Comparison of ENCODE assay signal across 8 cellular contexts in the genomic region with DNA sequence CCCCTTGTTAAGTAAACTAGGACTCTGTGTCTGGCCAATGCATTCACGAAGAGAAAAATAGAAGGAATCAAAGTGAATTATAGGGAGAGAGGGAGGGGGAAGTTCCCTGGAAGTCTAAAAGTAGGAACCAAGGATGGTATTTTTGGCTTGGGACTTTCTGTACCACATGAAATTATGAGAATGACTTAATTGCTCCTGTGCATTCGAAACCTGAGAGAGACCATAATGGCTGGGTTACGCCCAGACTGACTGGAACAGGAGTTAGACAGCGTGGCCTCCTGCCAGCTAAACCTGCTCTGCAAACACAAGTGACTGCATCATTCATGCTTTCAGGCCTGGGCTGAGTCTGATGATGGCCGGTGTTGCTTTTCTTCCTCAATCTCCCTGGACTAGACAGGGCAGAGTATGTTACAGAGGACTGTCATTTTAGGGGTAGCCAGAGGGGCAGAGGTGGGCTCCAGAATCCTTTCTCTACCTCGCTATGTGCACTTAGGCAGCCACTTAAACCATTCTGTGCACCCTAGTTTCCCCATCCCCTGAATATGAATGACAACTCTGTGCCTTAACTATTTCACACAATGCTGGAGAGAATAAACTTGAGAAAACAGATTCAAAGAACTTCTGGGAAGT. TPM values are rescaled to one million over a fixed set of nuclear protein-coding genes. Genes with fewer than 3 reads are reported as not detected.
DNase-seq lines count a peak whose midpoint lies in the region; ATAC-seq and TF ChIP-seq lines count a peak whose summit lies in the region.

No MANE protein-coding gene starts in this region.

- no peak for TF ChIP-seq CTCF in smooth muscle cell (IDR thresholded peaks at IDR 0.05; ENCODE audit: borderline replicate concordance, insufficient read depth, poor library complexity, severe bottlenecking)

- H3K27me3 ChIP-seq in smooth muscle cell (ENCODE audit: low read depth): no peaks in the 10 kb centered on the region

- peaks cover 53% of the 10 kb centered on the region for H3K79me2 ChIP-seq in smooth muscle cell (ENCODE audit: low read depth)

- H3K4me3 ChIP-seq in smooth muscle cell: no peak overlapping the region

- peaks cover 83% of the 10 kb centered on the region for H4K20me1 ChIP-seq in smooth muscle cell (ENCODE audit: low read depth)

- no peak overlapping the region for H3K9ac ChIP-seq in smooth muscle cell (ENCODE audit: low read depth)

- peak; percentile 56 for DNase-seq in NCI-H2227 (lab: John Stamatoyannopoulos, UW; ENCODE audit: unreplicated experiment)
- DNase-seq in fibroblast of peridontal ligament (ENCODE audit: extremely low read depth): peak; percentile 57
- DNase-seq in smooth muscle cell (lab: John Stamatoyannopoulos, UW; ENCODE audit: unreplicated experiment): no peak
- DNase-seq in stimulated activated naive CD4-positive, alpha-beta T cell treated with Interleukin-2 at 50 U/mL for 16 hours (lab: John Stamatoyannopoulos, UW): no peak
- no peak for DNase-seq in retina

- H2AFZ ChIP-seq in smooth muscle cell (ENCODE audit: low read depth): no peak overlapping the region

- 85% methylated on average over 6 of the region's 6 CpGs for WGBS in smooth muscle cell (ENCODE audit: low lambda C conversion rate)

- H3K36me3 ChIP-seq in smooth muscle cell (ENCODE audit: low read depth): no peaks in the 10 kb centered on the region

- H3K4me1 ChIP-seq in smooth muscle cell (ENCODE audit: low read depth): no peaks in the 10 kb centered on the region

- H3F3A ChIP-seq in smooth muscle cell (ENCODE audit: low read depth): no peaks in the 10 kb centered on the region

- ATAC-seq in GM18873 (IDR thresholded peaks at IDR 0.05; ENCODE audit: low FRiP score, unreplicated experiment) (peak; percentile 72), HG03039 (IDR thresholded peaks at IDR 0.05; ENCODE audit: unreplicated experiment) (peak; percentile 57), HG03342 (IDR thresholded peaks at IDR 0.05; ENCODE audit: unreplicated experiment) (no peak)

- H3K27ac ChIP-seq in smooth muscle cell (ENCODE audit: low read depth): peak overlapping the region; percentile 40

- H3K4me2 ChIP-seq in smooth muscle cell: no peak overlapping the region

- no peaks in the 10 kb centered on the region for H3K9me3 ChIP-seq in smooth muscle cell (replicated peaks; ENCODE audit: low read depth)

RNA-seq across cellular contexts. Expression of a gene that starts 58.9 kb away (rescaled TPM):
- total RNA-seq in smooth muscle cell: 50.0 and 68.6 TPM in 2 replicates
- 54.5 and 69.6 TPM in 2 replicates for polyA plus RNA-seq in smooth muscle cell

Comparison
In these comparisons a context has a peak if more than half of its experiments do, and no peak if none do; other contexts are left out.
1. DNase-seq: peak in NCI-H2227 (single experiment) and fibroblast of peridontal ligament (single experiment); none in smooth muscle cell (single experiment), stimulated activated naive CD4-positive, alpha-beta T cell treated with Interleukin-2 at 50 U/mL for 16 hours (single experiment) and retina (single experiment).